In genomic region chr2:80054339-80054675, GRCh38 we compare ENCODE assay signal across 17 cellular contexts.
DNase-seq lines count a peak whose midpoint lies in the region; ATAC-seq, FAIRE-seq and TF ChIP-seq lines count a peak whose summit lies in the region.
"Had no signal": no experiment of that assay in that cellular context is flagged by ENCODE, and none has a peak within 500 bp of the region (broad histone marks: within the 10 kb centered on the region; RNA-seq: fewer than 3 reads in every experiment).

No MANE protein-coding gene starts in this region.

- no peak for TF ChIP-seq POLR2A in H54 (IDR thresholded peaks at IDR 0.05; ENCODE audit: low read depth, low read length)
- TF ChIP-seq POLR2A in GM12892 (IDR thresholded peaks at IDR 0.05; ENCODE audit: low read depth, low read length) = no peak

- intact Hi-C loops in kidney (cut with DNase I) = no loop called here

- TF ChIP-seq CTCF in kidney epithelial cell (IDR thresholded peaks at IDR 0.05; ENCODE audit: insufficient read depth, low read length, poor library complexity, severe bottlenecking) (no peak), kidney (IDR thresholded peaks at IDR 0.05; ENCODE audit: borderline replicate concordance, extremely low read depth, insufficient read depth) (no peak)

- H3K4me3 ChIP-seq in SJSA1 = no peak overlapping the region
- no peak overlapping the region for H3K4me3 ChIP-seq in kidney epithelial cell (ENCODE audit: low read depth, low read length)
- no peak overlapping the region for H3K4me3 ChIP-seq in kidney (ENCODE audit: low read length in 2 of 2)
- H3K4me3 ChIP-seq: uterus had no signal

- H3K36me3 ChIP-seq in SJSA1 = no peaks in the 10 kb centered on the region
- H3K36me3 ChIP-seq in kidney epithelial cell (ENCODE audit: control insufficient read depth, insufficient read depth, low read length) = no peaks in the 10 kb centered on the region
- H3K36me3 ChIP-seq in kidney (ENCODE audit: control insufficient read depth in 1 of 2, insufficient read depth in 2 of 2, low read length in 2 of 2) = no peaks in the 10 kb centered on the region
- H3K36me3 ChIP-seq: neutrophil, uterus had no signal

- H3K27ac ChIP-seq in SJSA1 = peak overlapping the region; percentile 8; the same call in 1 of the 2 replicates
- H3K27ac ChIP-seq in kidney (ENCODE audit: low read depth in 2 of 2, low read length in 2 of 2) = peak overlapping the region in 1 of 2 donors; percentile 3
- H3K27ac ChIP-seq: HL-60, neutrophil, uterus had no signal

- DNase-seq in A172 (ENCODE audit: low spot score) (peak; percentile 59), HT-29 (ENCODE audit: low spot score) (peak; percentile 74), SJSA1 (ENCODE audit: low read depth in 1 of 2, low spot score in 2 of 2) (no peak), kidney epithelial cell (ENCODE audit: low read depth) (peak; percentile 68), kidney (no peak), H54 (ENCODE audit: insufficient read length, low spot score) (no peak), GM12892 (ENCODE audit: insufficient read length) (no peak)
- DNase-seq: activated effector memory CD4-positive, alpha-beta T cell treated with Interleukin-2 at 50 U/mL for 16 hours; anterior cingulate cortex; NCI-H446 treated with DMSO at 0.1 percent for 48 hours; OCI-M1; stimulated activated naive CD4-positive, alpha-beta T cell; uterus had no signal

- H3K4me1 ChIP-seq in SJSA1 (replicated peaks) (peaks cover 21% of the 10 kb centered on the region), kidney (ENCODE audit: control insufficient read depth in 1 of 2, insufficient read depth in 1 of 2, low read depth in 1 of 2, low read length in 2 of 2) (no peaks in the 10 kb centered on the region)
- H3K4me1 ChIP-seq: uterus had no signal

- H3K9ac ChIP-seq in kidney (ENCODE audit: low read length in 2 of 2) = no peak overlapping the region

- FAIRE-seq in kidney (lab: Jason Lieb, UNC) = no peak
- FAIRE-seq in H54 (lab: Jason Lieb, UNC) = no peak
- FAIRE-seq in GM12892 (lab: Jason Lieb, UNC) = no peak
- FAIRE-seq: D721Med had no signal

- no peak for ATAC-seq in GM19023 (IDR thresholded peaks at IDR 0.05; ENCODE audit: unreplicated experiment)

- no peaks in the 10 kb centered on the region for H3K9me3 ChIP-seq in SJSA1 (replicated peaks)
- no peaks in the 10 kb centered on the region for H3K9me3 ChIP-seq in kidney (ENCODE audit: control insufficient read depth in 1 of 2, low read length in 2 of 2)
- H3K9me3 ChIP-seq: neutrophil, uterus had no signal

- H3K27me3 ChIP-seq in SJSA1 (replicated peaks) = no peaks in the 10 kb centered on the region
- H3K27me3 ChIP-seq in kidney epithelial cell (ENCODE audit: control insufficient read depth, insufficient read depth, low read length) = no peaks in the 10 kb centered on the region
- H3K27me3 ChIP-seq: neutrophil, uterus had no signal

Comparison
In these comparisons a context has a peak if more than half of its experiments do, and no peak if none do; other contexts are left out.
1. DNase-seq: peak in A172 (single experiment), HT-29 (single experiment) and kidney epithelial cell (single experiment); none in SJSA1 (0 of 2), kidney (single experiment), H54 (single experiment) and GM12892 (single experiment).